ENCODE assay signal across 22 cellular contexts in genomic region chr20:63769891-63770474, GRCh38.
"Had no signal": no experiment of that assay in that cellular context is flagged by ENCODE, and none has a peak within 500 bp of the region (broad histone marks: within the 10 kb centered on the region; RNA-seq: fewer than 3 reads in every experiment).

No MANE protein-coding gene starts in this region.

- H3K9me3 ChIP-seq: left lung, neutrophil, prostate gland, right atrium auricular region, stomach, thyroid gland, vagina had no signal

- H3K27ac ChIP-seq: left lung, neutrophil, parathyroid adenoma, prostate gland, right atrium auricular region, stomach, thyroid gland, vagina had no signal

- H3K36me3 ChIP-seq: neutrophil, prostate gland, vagina had no signal

- H3K4me1 ChIP-seq: parathyroid adenoma, prostate gland had no signal

- H3K4me3 Mint-ChIP-seq: mesothelial cell of epicardium; naive thymus-derived CD4-positive, alpha-beta T cell; neural crest cell had no signal

- H3K9ac ChIP-seq: parathyroid adenoma had no signal

- H3K4me3 ChIP-seq: left lung, prostate gland, right atrium auricular region, smooth muscle cell, stomach, thyroid gland, vagina had no signal

- H3K4me2 ChIP-seq: smooth muscle cell had no signal

- ATAC-seq: left lung; naive thymus-derived CD4-positive, alpha-beta T cell; sciatic nerve had no signal

- H3K27me3 ChIP-seq: right atrium auricular region, thyroid gland, vagina had no signal

- H3K9me3 Mint-ChIP-seq: mesothelial cell of epicardium; naive thymus-derived CD4-positive, alpha-beta T cell; neural crest cell had no signal

- H3K27ac Mint-ChIP-seq: mesothelial cell of epicardium; naive thymus-derived CD4-positive, alpha-beta T cell had no signal

- DNase-seq: cortex of kidney; head of caudate nucleus; mesenchymal stem cell; naive thymus-derived CD4-positive, alpha-beta T cell; stimulated activated CD4-positive, alpha-beta T cell treated with anti-CD3 and anti-CD28 coated beads, Interleukin-12 subunit alpha, Interleukin-12 subunit beta, amount 100 ng/mL, for 4 hours; stimulated activated CD4-positive, alpha-beta T cell treated with anti-CD3 and anti-CD28 coated beads, Interleukin-1b, Interleukin-23, amount 100 ng/mL, for 48 hours; stimulated activated CD4-positive, alpha-beta T cell treated with anti-CD3 and anti-CD28 coated beads, Interleukin-4, amount 100 ng/mL, for 1 hour; stimulated activated CD8-positive, alpha-beta memory T cell treated with anti-CD3 and anti-CD28 coated beads, Interleukin-4, amount 100 ng/mL, for 48 hours; stimulated activated naive CD4-positive, alpha-beta T cell; stomach; thyroid gland; trophoblast cell had no signal

- H2AFZ ChIP-seq: parathyroid adenoma had no signal
